ENCODE assay signal across 9 cellular contexts in the genomic region with DNA sequence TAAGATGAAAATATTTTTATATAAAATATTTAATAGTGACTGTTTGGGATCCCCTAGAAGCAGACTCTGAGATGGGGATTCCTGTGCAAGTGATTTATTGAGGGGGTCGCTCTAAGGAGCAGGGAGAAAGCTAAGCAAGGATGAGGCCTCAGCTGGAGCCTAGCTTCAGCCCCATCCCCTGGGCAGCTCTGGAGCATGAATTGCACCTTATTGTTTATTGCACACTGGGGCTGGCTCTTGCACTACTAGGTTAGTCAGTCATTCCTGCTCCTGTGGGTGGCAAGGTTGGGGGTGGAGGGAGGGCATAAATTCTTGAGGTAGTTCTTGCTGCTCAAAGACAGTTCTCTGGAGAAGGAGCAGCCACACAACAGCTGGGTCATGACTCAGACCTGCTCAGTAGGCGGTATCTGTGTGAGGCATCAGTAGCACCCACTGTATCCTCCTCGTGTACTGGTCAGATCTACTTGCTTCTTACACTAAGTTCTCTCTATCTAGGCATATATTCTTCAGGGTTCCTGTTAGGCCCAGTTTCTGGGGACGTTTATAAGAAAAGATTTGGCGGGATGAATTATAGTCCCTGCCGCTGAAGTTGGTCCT. TPM values are rescaled to one million over a fixed set of nuclear protein-coding genes. Genes with fewer than 3 reads are reported as not detected.
A peak's percentile ranks its signal among the peaks of the same experiment; 100 is the strongest.
DNase-seq lines count a peak whose midpoint lies in the region; ATAC-seq, FAIRE-seq and TF ChIP-seq lines count a peak whose summit lies in the region.
"Had no signal": no experiment of that assay in that cellular context is flagged by ENCODE, and none has a peak within 500 bp of the region (broad histone marks: within the 10 kb centered on the region; RNA-seq: fewer than 3 reads in every experiment).

No MANE protein-coding gene starts in this region.

- H3K27me3 ChIP-seq in GM12878 (replicated peaks in 1 of 2; ENCODE audit: control insufficient read depth in 2 of 2, insufficient read depth in 2 of 2, low read length in 1 of 2), result no peaks in the 10 kb centered on the region
- no peaks in the 10 kb centered on the region for H3K27me3 ChIP-seq in neural progenitor cell
- H3K27me3 ChIP-seq: adrenal gland had no signal

- 68% methylated on average over 6 of the region's 6 CpGs for WGBS in GM12878 (ENCODE audit: insufficient coverage, insufficient replicate concordance, low lambda C conversion rate, missing lambda C conversion rate)

- H3K27me3 Mint-ChIP-seq in T-cell (no peaks in the 10 kb centered on the region), neural progenitor cell (ENCODE audit: insufficient read depth, low read depth) (peaks cover 3% of the 10 kb centered on the region), type B pancreatic cell (no peaks in the 10 kb centered on the region)

- RAD21 ChIA-PET in GM12878 (lab: Charles Lee; ENCODE audit: unreplicated experiment), result no interaction called here

- H2AFZ ChIP-seq in GM12878 (ENCODE audit: control insufficient read depth, low read depth, low read length) (no peak overlapping the region), neural progenitor cell (replicated peaks) (no peak overlapping the region)

- H3K9me3 ChIP-seq in GM12878 (replicated peaks; ENCODE audit: control insufficient read depth, insufficient read depth, low read length) (no peaks in the 10 kb centered on the region), neural progenitor cell (ENCODE audit: low read depth) (no peaks in the 10 kb centered on the region)
- H3K9me3 ChIP-seq: adrenal gland had no signal

- no peaks in the 10 kb centered on the region for H3F3A ChIP-seq in neural progenitor cell (ENCODE audit: low read depth)

- no peaks in the 10 kb centered on the region for H3K36me3 ChIP-seq in GM12878 (ENCODE audit: control insufficient read depth in 2 of 2, insufficient read depth in 2 of 2, low read length in 1 of 2)
- H3K36me3 ChIP-seq in neural progenitor cell, result no peaks in the 10 kb centered on the region
- H3K36me3 ChIP-seq: adrenal gland had no signal

- H3K4me1 ChIP-seq in GM12878 (ENCODE audit: control insufficient read depth, insufficient read depth, low read length) (peaks cover 11% of the 10 kb centered on the region), neural progenitor cell (no peaks in the 10 kb centered on the region)

- TF ChIP-seq RAD21 in GM12878 (IDR thresholded peaks at IDR 0.05; ENCODE audit: insufficient read depth, low read depth, low read length), result no peak

- H4K20me1 ChIP-seq in GM12878 (ENCODE audit: control insufficient read depth, insufficient read depth) (no peaks in the 10 kb centered on the region), neural progenitor cell (ENCODE audit: low read depth) (no peaks in the 10 kb centered on the region)

- no TSS peak for BruUV-seq in GM12878 (replicated peaks; lab: Mats Ljungman, UMichigan)

- no peak overlapping the region for H3K4me2 ChIP-seq in GM12878 (ENCODE audit: control insufficient read depth, insufficient read depth)
- H3K4me2 ChIP-seq in neural progenitor cell, result no peak overlapping the region

- CTCF ChIA-PET in T-cell (lab: Charles Lee) (no interaction called here), GM12878 (lab: Yijun Ruan, JAX) (interaction anchor here (1.3 kb wide), 1 partner anchor 89 kb away, joined by 4 read pairs; no protein-coding TSS in a partner anchor)

- no peak for TF ChIP-seq POLR2A in GM12878 (IDR thresholded peaks at IDR 0.05; ENCODE audit: low read depth, low read length)

- POLR2A ChIA-PET in T-cell (lab: Charles Lee), result no interaction called here
- POLR2A ChIA-PET in GM12878 (lab: Charles Lee), result no interaction called here

- no peak overlapping the region for H3K4me3 Mint-ChIP-seq in T-cell
- no peak overlapping the region for H3K4me3 Mint-ChIP-seq in neural progenitor cell
- no peak overlapping the region for H3K4me3 Mint-ChIP-seq in type B pancreatic cell

- SMC1A ChIA-PET in GM12878 (lab: Charles Lee; ENCODE audit: uncharacterized antibody, unreplicated experiment), result no interaction called here

- no peaks in the 10 kb centered on the region for H3K9me3 Mint-ChIP-seq in T-cell
- H3K9me3 Mint-ChIP-seq in neural progenitor cell, result peaks cover 2% of the 10 kb centered on the region
- H3K9me3 Mint-ChIP-seq in type B pancreatic cell, result peaks cover 5% of the 10 kb centered on the region

- peak overlapping the region in 1 of 2 donors; percentile 2 for H3K27ac Mint-ChIP-seq in T-cell
- no peak overlapping the region for H3K27ac Mint-ChIP-seq in neural progenitor cell
- H3K27ac Mint-ChIP-seq in type B pancreatic cell, result no peak overlapping the region

- ATAC-seq in HG02623 (IDR thresholded peaks at IDR 0.05; ENCODE audit: unreplicated experiment) (peak; percentile 88), T-cell (replicated peaks in 1 of 4) (peak; percentile 52 to 99 (median 98)), GM12878 (peak; percentile 54; the same call in 2 of the 3 replicates)

- H3K4me3 ChIP-seq in AG09309 (ENCODE audit: control insufficient read depth, low read depth, low read length), result no peak overlapping the region
- H3K4me3 ChIP-seq in GM12878, result no peak overlapping the region
- no peak overlapping the region for H3K4me3 ChIP-seq in neural progenitor cell
- H3K4me3 ChIP-seq: adrenal gland had no signal

- no peak for TF ChIP-seq EP300 in GM12878 (IDR thresholded peaks at IDR 0.05; ENCODE audit: borderline replicate concordance in 1 of 2, control insufficient read depth in 1 of 2, low read depth in 2 of 2, low read length in 2 of 2)

- H3K4me1 Mint-ChIP-seq in T-cell (peaks cover 23 to 36% (median 32%) of the 10 kb centered on the region in 3 donors), neural progenitor cell (peaks cover 10% of the 10 kb centered on the region), type B pancreatic cell (ENCODE audit: unreplicated experiment) (peaks cover 20% of the 10 kb centered on the region)

- intact Hi-C loops in GM12878 (cut with micrococcal nuclease; ENCODE audit: unreplicated experiment), result no loop called here

- TF ChIP-seq CTCF in AG09309 (IDR thresholded peaks at IDR 0.05; ENCODE audit: control insufficient read depth, insufficient read depth, low read depth, low read length, missing control alignments) (no peak), GM12878 (IDR thresholded peaks at IDR 0.05 in 2 of 3, conservative IDR thresholded peaks at IDR 0.05 in 1 of 3; ENCODE audit: control insufficient read depth in 2 of 3, extremely low read depth in 1 of 3, insufficient read depth in 1 of 3, low read depth in 3 of 3, low read length in 3 of 3) (no peak), neural progenitor cell (IDR thresholded peaks at IDR 0.05) (no peak), type B pancreatic cell (conservative IDR thresholded peaks at IDR 0.05) (no peak)

- DNase-seq in AG09309 (ENCODE audit: low read depth) (peak; percentile 82), T-cell (peak in 5 of 34 experiments; percentile 4 to 17 (median 8)), GM12878 (ENCODE audit: low read depth, low spot score) (no peak), neural progenitor cell (ENCODE audit: low spot score) (no peak), type B pancreatic cell (ENCODE audit: extremely low spot score, unreplicated experiment) (no peak), GM19240 (ENCODE audit: insufficient read length, low spot score) (no peak)
- peak; percentile 87 for DNase-seq in stimulated activated CD4-positive, alpha-beta T cell treated with anti-CD3 and anti-CD28 coated beads, Interleukin-15, amount 100 ng/mL, for 24 hours

- FAIRE-seq in GM12878 (lab: Jason Lieb, UNC), result no peak

- no peaks in the 10 kb centered on the region for H3K79me2 ChIP-seq in GM12878 (ENCODE audit: control insufficient read depth, insufficient read depth, low read length)
- H3K79me2 ChIP-seq in neural progenitor cell (ENCODE audit: low read depth), result no peaks in the 10 kb centered on the region

- H3K9ac ChIP-seq in GM12878 (ENCODE audit: control insufficient read depth, insufficient read depth, low read length), result no peak overlapping the region
- no peak overlapping the region for H3K9ac ChIP-seq in neural progenitor cell

- H3K36me3 Mint-ChIP-seq in T-cell (no peaks in the 10 kb centered on the region), neural progenitor cell (no peaks in the 10 kb centered on the region), type B pancreatic cell (no peaks in the 10 kb centered on the region)

- no peak overlapping the region for H3K27ac ChIP-seq in GM12878 (ENCODE audit: control insufficient read depth, insufficient read depth)
- H3K27ac ChIP-seq in neural progenitor cell, result no peak overlapping the region
- H3K27ac ChIP-seq: adrenal gland had no signal

- in situ Hi-C loops in GM12878 (cut with MboI), result no loop called here

TF ChIP-seq in GM12878, 131 proteins besides CTCF, POLR2A, EP300 and RAD21 (continues in another document):
- TF ChIP-seq, protein P1, sequence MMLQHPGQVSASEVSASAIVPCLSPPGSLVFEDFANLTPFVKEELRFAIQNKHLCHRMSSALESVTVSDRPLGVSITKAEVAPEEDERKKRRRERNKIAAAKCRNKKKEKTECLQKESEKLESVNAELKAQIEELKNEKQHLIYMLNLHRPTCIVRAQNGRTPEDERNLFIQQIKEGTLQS (IDR thresholded peaks at IDR 0.05; ENCODE audit: borderline replicate concordance, extremely low read depth, low read depth, low read length), result no peak
- no peak for TF ChIP-seq RELA (IDR thresholded peaks at IDR 0.05; ENCODE audit: borderline replicate concordance, partially characterized antibody)

RNA-seq across cellular contexts. Expression of gene TNFSF10, which starts 27.2 kb away (rescaled TPM):
- total RNA-seq in T-cell, result 10 to 100 TPM; 22.3 to 49.7 (median 35.8) TPM
- 4.0 and 6.9 TPM in 2 replicates for total RNA-seq in GM12878 (2013; cell fraction: nucleolus; rRNA removed)
- total RNA-seq in GM12878 (2014; rRNA removed), result 5.2 and 5.8 TPM in 2 replicates
- 6.3 and 7.5 TPM in 2 replicates for total RNA-seq in GM12878 (2014; rRNA removed; fragmentation: Illumina TruSeq; extraction: Trizol)
- 2.9 and 3.8 TPM in 2 replicates for total RNA-seq in GM12878 (2021)
- 5.5 TPM for polyA plus RNA-seq in GM12878 (2011; ENCODE audit: low read depth)
- polyA plus RNA-seq in GM12878 (2011; rRNA removed), result 12.3 and 14.5 TPM in 2 replicates
- 8.7 and 10.1 TPM in 2 replicates for polyA plus RNA-seq in GM12878 (2011; cell fraction: cytosol; rRNA removed)
- 3.3 and 3.6 TPM in 2 replicates for polyA plus RNA-seq in GM12878 (2011; cell fraction: nucleus; rRNA removed)
- 5.6 and 5.9 TPM in 2 replicates for polyA plus RNA-seq in GM12878 (2012)
- polyA plus RNA-seq in GM12878 (2014; fragmentation: Illumina TruSeq; extraction: Trizol), result 6.9 and 12.7 TPM in 2 replicates
- 1 to 10 TPM; 4.1 to 4.6 TPM for polyA plus RNA-seq in GM12878 (2014; fragmentation: Nextera tagmentation; extraction: Ambion mirVana)
- 2.8 and 4.2 TPM in 2 replicates for polyA plus RNA-seq in GM12878 (2014; rRNA removed)
- polyA plus RNA-seq in GM12878 (2016; fragmentation: Nextera tagmentation; extraction: Ambion mirVana), result 1 to 10 TPM; 2.1 to 3.5 TPM
- polyA minus RNA-seq in GM12878 (2011; rRNA and poly(A)+ RNA removed), result 9.9 and 12.4 TPM in 2 replicates
- polyA minus RNA-seq in GM12878 (2011; cell fraction: cytosol; rRNA and poly(A)+ RNA removed), result 2.9 and 3.3 TPM in 2 replicates
- polyA minus RNA-seq in GM12878 (2011; cell fraction: nucleus; rRNA and poly(A)+ RNA removed), result 9.2 and 14.9 TPM in 2 replicates
- not detected in 2 replicates for total RNA-seq in neural progenitor cell (ENCODE audit: low replicate concordance)
- total RNA-seq in type B pancreatic cell (ENCODE audit: low replicate concordance), result 48.1 and 77.3 TPM in 2 replicates

Comparison
In these comparisons a context has a peak if more than half of its experiments do, and no peak if none do; other contexts are left out.
1. DNase-seq: peak in AG09309 (single experiment) and stimulated activated CD4-positive, alpha-beta T cell treated with anti-CD3 and anti-CD28 coated beads, Interleukin-15, amount 100 ng/mL, for 24 hours (single experiment); none in GM12878 (single experiment), neural progenitor cell (single experiment), type B pancreatic cell (single experiment) and GM19240 (single experiment).
2. Peak in every context shown above with its lines, with median percentiles within 50 percentile points of each other: ATAC-seq.